In genomic region chr13:113585828-113586355, GRCh38 we compare ENCODE assay signal across 8 cellular contexts. TPM values are rescaled to one million over a fixed set of nuclear protein-coding genes. Genes with fewer than 3 reads are reported as not detected.
DNase-seq lines count a peak whose midpoint lies in the region; ATAC-seq, FAIRE-seq and TF ChIP-seq lines count a peak whose summit lies in the region.

No MANE protein-coding gene starts in this region.

- H3K9ac ChIP-seq in endothelial cell of umbilical vein (replicated peaks; ENCODE audit: extremely low read depth, insufficient read depth, low read length): peak overlapping the region; percentile 63
- H3K9ac ChIP-seq in parathyroid adenoma: no peak overlapping the region

- H3K4me3 ChIP-seq in GM12865 (ENCODE audit: low read depth, low read length): peak overlapping the region; percentile 81
- H3K4me3 ChIP-seq in Peyer's patch: peak overlapping the region in 3 of 4 donors; percentile 47 to 79 (median 76)
- H3K4me3 ChIP-seq in endothelial cell of umbilical vein (replicated peaks in 1 of 3; ENCODE audit: insufficient read depth in 1 of 3, low read depth in 1 of 3, low read length in 3 of 3): peak overlapping the region; percentile 60 to 73 (median 63)
- H3K4me3 ChIP-seq in parathyroid adenoma (ENCODE audit: low read depth, low read length): no peak overlapping the region

- DNase-seq in GM12865 (ENCODE audit: low read depth): no peak
- DNase-seq in Peyer's patch: peak in 1 of 3 donors; percentile 22
- no peak for DNase-seq in endothelial cell of umbilical vein (ENCODE audit: low read depth, low spot score)
- DNase-seq in NCI-H128 (lab: John Stamatoyannopoulos, UW; ENCODE audit: unreplicated experiment): no peak
- DNase-seq in stimulated activated CD4-positive, alpha-beta T cell treated with anti-CD3 and anti-CD28 coated beads, Interleukin-12 subunit alpha, Interleukin-12 subunit beta, amount 100 ng/mL, for 4 hours: no peak

- POLR2A ChIA-PET in endothelial cell of umbilical vein (lab: Charles Lee): no interaction called here

- H3K36me3 ChIP-seq in Peyer's patch (peaks cover 0 to 19% (median 0%) of the 10 kb centered on the region in 3 donors), endothelial cell of umbilical vein (ENCODE audit: control insufficient read depth in 2 of 2, extremely low read depth in 1 of 2, insufficient read depth in 2 of 2, low read length in 2 of 2) (peaks cover 3 to 8% of the 10 kb centered on the region in 2 experiments), parathyroid adenoma (ENCODE audit: control insufficient read depth, insufficient read depth, low read length) (no peaks in the 10 kb centered on the region)

- TF ChIP-seq POLR2A in Peyer's patch (IDR thresholded peaks at IDR 0.05) (no peak), endothelial cell of umbilical vein (IDR thresholded peaks at IDR 0.05; ENCODE audit: low read depth, low read length) (no peak)

- CTCF ChIA-PET in endothelial cell of umbilical vein (lab: Charles Lee): no interaction called here

- H3K4me2 ChIP-seq in endothelial cell of umbilical vein (ENCODE audit: insufficient read depth, low read length) (peak overlapping the region; percentile 64), parathyroid adenoma (ENCODE audit: low read length) (peak overlapping the region; percentile 73)

- BruUV-seq in endothelial cell of umbilical vein (replicated peaks; lab: Mats Ljungman, UMichigan): TSS peak; percentile 72

- dilution Hi-C loops in endothelial cell of umbilical vein (cut with MboI; ENCODE audit: extremely low pct_ligation_motif_present, low sequenced_read_pairs): no loop called here

- H3K27ac ChIP-seq in Peyer's patch (no peak overlapping the region), endothelial cell of umbilical vein (ENCODE audit: insufficient read depth, low read depth, low read length) (peak overlapping the region; percentile 19), parathyroid adenoma (no peak overlapping the region)

- ATAC-seq in HG03025 (IDR thresholded peaks at IDR 0.05; ENCODE audit: low FRiP score, unreplicated experiment): no peak
- ATAC-seq in GM19328 (IDR thresholded peaks at IDR 0.05; ENCODE audit: unreplicated experiment): no peak

- no peak for FAIRE-seq in endothelial cell of umbilical vein (lab: Jason Lieb, UNC)

- H3K9me1 ChIP-seq in endothelial cell of umbilical vein (replicated peaks; ENCODE audit: control insufficient read depth, extremely low read depth, insufficient read depth, low read length): no peaks in the 10 kb centered on the region

- H3K9me3 ChIP-seq in Peyer's patch: no peaks in the 10 kb centered on the region
- H3K9me3 ChIP-seq in endothelial cell of umbilical vein (replicated peaks; ENCODE audit: control insufficient read depth, insufficient read depth, low read length): no peaks in the 10 kb centered on the region
- no peaks in the 10 kb centered on the region for H3K9me3 ChIP-seq in parathyroid adenoma (ENCODE audit: control insufficient read depth, low read length)

- H3K4me1 ChIP-seq in Peyer's patch: peaks cover 0 to 18% (median 2%) of the 10 kb centered on the region in 4 donors
- peaks cover 7% of the 10 kb centered on the region for H3K4me1 ChIP-seq in endothelial cell of umbilical vein (ENCODE audit: control insufficient read depth, extremely low read depth, insufficient read depth, low read length)
- H3K4me1 ChIP-seq in parathyroid adenoma: no peaks in the 10 kb centered on the region

- H3K27me3 ChIP-seq in Peyer's patch: no peaks in the 10 kb centered on the region
- H3K27me3 ChIP-seq in endothelial cell of umbilical vein (ENCODE audit: control insufficient read depth in 2 of 2, insufficient read depth in 2 of 2, low read length in 2 of 2): peaks cover 0 to under 1% of the 10 kb centered on the region in 2 experiments
- H3K27me3 ChIP-seq in parathyroid adenoma (ENCODE audit: control insufficient read depth, insufficient read depth, low read length): no peaks in the 10 kb centered on the region

- no peaks in the 10 kb centered on the region for H4K20me1 ChIP-seq in endothelial cell of umbilical vein (replicated peaks; ENCODE audit: control insufficient read depth, extremely low read depth, insufficient read depth, low read length)

- intact Hi-C loops in endothelial cell of umbilical vein (cut with micrococcal nuclease): loop anchor here (2.0 kb wide), 1 partner anchor 39 kb away; no protein-coding TSS in a partner anchor

- no peak overlapping the region for H2AFZ ChIP-seq in endothelial cell of umbilical vein (ENCODE audit: low read depth, low read length)
- H2AFZ ChIP-seq in parathyroid adenoma: no peak overlapping the region

- peaks cover 53% of the 10 kb centered on the region for H3K79me2 ChIP-seq in endothelial cell of umbilical vein (ENCODE audit: control insufficient read depth, insufficient read depth, low read length)
- peaks cover 3% of the 10 kb centered on the region for H3K79me2 ChIP-seq in parathyroid adenoma

- no peak for TF ChIP-seq CTCF in GM12865 (IDR thresholded peaks at IDR 0.05; ENCODE audit: insufficient read depth, low read depth, low read length, missing control alignments)
- TF ChIP-seq CTCF in Peyer's patch (IDR thresholded peaks at IDR 0.05): no peak
- TF ChIP-seq CTCF in endothelial cell of umbilical vein (IDR thresholded peaks at IDR 0.05; ENCODE audit: extremely low read depth in 1 of 2, insufficient read depth in 1 of 2, low read depth in 1 of 2, low read length in 2 of 2): no peak
- no peak for TF ChIP-seq CTCF in parathyroid adenoma (IDR thresholded peaks at IDR 0.05)

TF ChIP-seq in endothelial cell of umbilical vein, 7 proteins besides CTCF, POLR2A, EP300 and RAD21:
- TF ChIP-seq EZH2 (IDR thresholded peaks at IDR 0.05; ENCODE audit: borderline replicate concordance, low read depth, low read length, severe bottlenecking): no peak
- no peak for TF ChIP-seq FOS (IDR thresholded peaks at IDR 0.05; ENCODE audit: borderline replicate concordance, insufficient read depth, low read length)
- no peak for TF ChIP-seq MAX (IDR thresholded peaks at IDR 0.05; ENCODE audit: insufficient read depth, insufficient read length)
- TF ChIP-seq JUN (IDR thresholded peaks at IDR 0.05; ENCODE audit: borderline replicate concordance, insufficient read depth, insufficient read length, low read depth): no peak
- no peak for TF ChIP-seq GATA2 (IDR thresholded peaks at IDR 0.05; ENCODE audit: insufficient read depth, insufficient read length, low read depth, low read length)
- TF ChIP-seq MYC (IDR thresholded peaks at IDR 0.05; ENCODE audit: low read depth, low read length): no peak

RNA-seq across cellular contexts. Expression of gene TFDP1, which starts 1.3 kb away (rescaled TPM):
- total RNA-seq in Peyer's patch (10 to 100 TPM; 37.0 to 75.1 (median 48.0) TPM), endothelial cell of umbilical vein (131 and 137 TPM in 2 replicates)
- polyA plus RNA-seq in endothelial cell of umbilical vein: 48.9 and 64.3 TPM in 2 replicates
- 96.8 and 101 TPM in 2 replicates for polyA plus RNA-seq in endothelial cell of umbilical vein (2011; cell fraction: cytosol; rRNA removed)
- polyA plus RNA-seq in endothelial cell of umbilical vein (2011; cell fraction: nucleus; rRNA removed): 107 and 116 TPM in 2 replicates
- polyA plus RNA-seq in endothelial cell of umbilical vein (2012): 96.7 and 124 TPM in 2 replicates
- 67.4 and 81.1 TPM in 2 replicates for polyA minus RNA-seq in endothelial cell of umbilical vein
- polyA minus RNA-seq in endothelial cell of umbilical vein (2011; cell fraction: cytosol; rRNA and poly(A)+ RNA removed): 80.9 TPM
- polyA minus RNA-seq in endothelial cell of umbilical vein (2011; cell fraction: nucleus; rRNA and poly(A)+ RNA removed): 24.4 and 31.0 TPM in 2 replicates
